In the genomic region with DNA sequence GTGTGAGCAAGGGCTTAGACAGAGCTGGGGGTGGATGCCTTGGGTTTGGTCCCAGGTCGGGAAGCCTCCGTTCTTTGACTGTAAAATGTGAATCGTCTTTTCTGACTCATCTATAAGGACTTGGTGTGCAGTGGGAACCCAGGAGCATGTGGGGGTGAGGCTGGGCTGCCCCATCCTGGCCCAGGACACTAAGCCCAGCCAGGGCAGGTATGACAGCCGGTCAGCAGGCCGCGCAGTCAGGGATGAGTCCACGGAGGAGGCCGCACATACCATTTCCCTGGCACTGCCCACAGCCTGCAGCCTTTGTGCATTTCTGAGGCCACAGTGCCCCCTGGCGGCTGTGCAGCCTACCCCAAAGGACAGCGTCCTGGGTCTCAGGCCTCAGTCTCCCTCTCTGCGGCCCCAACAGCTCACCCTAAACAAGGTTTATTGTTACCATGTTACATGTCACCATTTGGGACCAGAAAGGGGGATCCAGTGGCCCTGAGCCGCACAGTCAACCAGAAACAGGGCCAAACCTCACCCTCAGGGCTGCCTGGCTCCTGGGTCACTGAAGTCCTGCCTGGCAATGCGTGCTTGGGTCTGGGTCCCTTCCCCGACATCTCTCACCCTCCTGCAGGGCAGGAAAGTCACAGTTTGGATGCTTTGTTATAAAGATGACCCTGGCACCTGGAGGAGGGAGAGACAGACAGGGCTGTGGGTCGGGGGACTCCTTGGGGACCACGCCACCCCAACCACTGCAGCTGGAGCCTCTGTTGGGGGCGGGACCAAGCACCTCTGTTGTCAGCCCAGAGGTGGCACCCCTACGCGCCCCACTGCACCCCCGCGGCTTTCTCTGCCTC, we compare ENCODE assay signal across 1 cellular context.
TF ChIP-seq lines count a peak whose summit lies in the region.

No MANE protein-coding gene starts in this region.

TF ChIP-seq in HepG2, 621 proteins besides CTCF, POLR2A, EP300 and RAD21 (continued from another document and continues in another):
- TF ChIP-seq ZNF770 (CRISPR knock-in tag; IDR thresholded peaks at IDR 0.05) (peak; percentile 57; the same call in 1 of the 2 replicates), ZFAT (CRISPR knock-in tag; conservative IDR thresholded peaks at IDR 0.05) (no peak), ZNF816 (CRISPR knock-in tag; IDR thresholded peaks at IDR 0.05; ENCODE audit: borderline replicate concordance) (no peak), KMT2A (CRISPR knock-in tag; IDR thresholded peaks at IDR 0.05) (no peak), ZNF430 (CRISPR knock-in tag; IDR thresholded peaks at IDR 0.05) (no peak), XRCC5 (optimal IDR thresholded peaks at IDR 0.05; ENCODE audit: low read length) (no peak), ZNF709 (CRISPR knock-in tag; IDR thresholded peaks at IDR 0.05) (peak; percentile 41; the same call in 1 of the 2 replicates), ZNF556 (CRISPR knock-in tag; IDR thresholded peaks at IDR 0.05; ENCODE audit: borderline replicate concordance) (peak; percentile 78), ZNF160 (CRISPR knock-in tag; IDR thresholded peaks at IDR 0.05) (no peak), FOXJ3 (CRISPR knock-in tag; IDR thresholded peaks at IDR 0.05; ENCODE audit: borderline replicate concordance) (no peak), SPEN (CRISPR knock-in tag; IDR thresholded peaks at IDR 0.05; ENCODE audit: low read depth) (0 out of 2 replicates have a peak, but pooled peaks have one; percentile 52), TGIF2 (CRISPR knock-in tag; IDR thresholded peaks at IDR 0.05) (no peak), ARID4A (CRISPR knock-in tag; IDR thresholded peaks at IDR 0.05; ENCODE audit: borderline replicate concordance) (peak; percentile 67), ZNF761 (CRISPR knock-in tag; conservative IDR thresholded peaks at IDR 0.05) (no peak), YEATS2 (CRISPR knock-in tag; IDR thresholded peaks at IDR 0.05; ENCODE audit: borderline replicate concordance) (peak; percentile 32; the same call in 1 of the 2 replicates), ZMYM2 (CRISPR knock-in tag; IDR thresholded peaks at IDR 0.05) (no peak), NFKB2 (CRISPR knock-in tag; IDR thresholded peaks at IDR 0.05; ENCODE audit: borderline replicate concordance) (peak; percentile 37; the same call in 1 of the 2 replicates), IKZF1 (IDR thresholded peaks at IDR 0.05) (no peak), ZNF724P (CRISPR knock-in tag; IDR thresholded peaks at IDR 0.05; ENCODE audit: borderline replicate concordance) (no peak), MIER3 (CRISPR knock-in tag; IDR thresholded peaks at IDR 0.05; ENCODE audit: borderline replicate concordance) (0 out of 2 replicates have a peak, but pooled peaks have one; percentile 46), ZNF891 (CRISPR knock-in tag; IDR thresholded peaks at IDR 0.05) (peak; percentile 31; the same call in 1 of the 2 replicates), HMG20A (CRISPR knock-in tag; IDR thresholded peaks at IDR 0.05; ENCODE audit: borderline replicate concordance) (no peak), ZGPAT (CRISPR knock-in tag; IDR thresholded peaks at IDR 0.05) (peak; percentile 37; the same call in 1 of the 2 replicates), ZNF136 (CRISPR knock-in tag; IDR thresholded peaks at IDR 0.05; ENCODE audit: low read depth) (0 out of 2 replicates have a peak, but pooled peaks have one; percentile 20), HOXA3 (CRISPR knock-in tag; IDR thresholded peaks at IDR 0.05) (no peak), JUND (CRISPR knock-in tag; IDR thresholded peaks at IDR 0.05) (no peak), ZNF431 (CRISPR knock-in tag; IDR thresholded peaks at IDR 0.05; ENCODE audit: borderline replicate concordance, low read depth) (no peak), ZNF577 (CRISPR knock-in tag; IDR thresholded peaks at IDR 0.05; ENCODE audit: borderline replicate concordance, low read depth) (no peak), ETV6 (CRISPR knock-in tag; conservative IDR thresholded peaks at IDR 0.05) (no peak), ZNF598 (CRISPR knock-in tag; IDR thresholded peaks at IDR 0.05; ENCODE audit: borderline replicate concordance) (peak; percentile 23; the same call in 1 of the 2 replicates), ZNF574 (CRISPR knock-in tag; IDR thresholded peaks at IDR 0.05) (peak; percentile 15; the same call in 1 of the 2 replicates), PHF21A (CRISPR knock-in tag; IDR thresholded peaks at IDR 0.05) (no peak), ZNF510 (CRISPR knock-in tag; IDR thresholded peaks at IDR 0.05; ENCODE audit: low read depth) (no peak), MEIS1 (CRISPR knock-in tag; IDR thresholded peaks at IDR 0.05; ENCODE audit: borderline replicate concordance) (peak; percentile 65; the same call in 1 of the 2 replicates), THAP11 (CRISPR knock-in tag; IDR thresholded peaks at IDR 0.05) (peak; percentile 50; the same call in 1 of the 2 replicates), ZNF451 (CRISPR knock-in tag; IDR thresholded peaks at IDR 0.05) (peak; percentile 68; the same call in 1 of the 2 replicates), GZF1 (CRISPR knock-in tag; IDR thresholded peaks at IDR 0.05) (no peak), KAT2B (IDR thresholded peaks at IDR 0.05; ENCODE audit: borderline replicate concordance, low read depth, low read length) (no peak), HOXA5 (CRISPR knock-in tag; IDR thresholded peaks at IDR 0.05) (no peak), ZBTB8A (CRISPR knock-in tag; IDR thresholded peaks at IDR 0.05; ENCODE audit: borderline replicate concordance, low read depth) (no peak), ZSCAN22 (CRISPR knock-in tag; IDR thresholded peaks at IDR 0.05) (no peak), ZFX (CRISPR knock-in tag; IDR thresholded peaks at IDR 0.05; ENCODE audit: low read depth) (peak; percentile 88), ZNF691 (CRISPR knock-in tag; IDR thresholded peaks at IDR 0.05; ENCODE audit: borderline replicate concordance, low read depth) (no peak), KDM5B (CRISPR knock-in tag; IDR thresholded peaks at IDR 0.05; ENCODE audit: borderline replicate concordance) (no peak)
- TF ChIP-seq, protein P1, sequence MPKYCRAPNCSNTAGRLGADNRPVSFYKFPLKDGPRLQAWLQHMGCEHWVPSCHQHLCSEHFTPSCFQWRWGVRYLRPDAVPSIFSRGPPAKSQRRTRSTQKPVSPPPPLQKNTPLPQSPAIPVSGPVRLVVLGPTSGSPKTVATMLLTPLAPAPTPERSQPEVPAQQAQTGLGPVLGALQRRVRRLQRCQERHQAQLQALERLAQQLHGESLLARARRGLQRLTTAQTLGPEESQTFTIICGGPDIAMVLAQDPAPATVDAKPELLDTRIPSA (CRISPR knock-in tag; IDR thresholded peaks at IDR 0.05; ENCODE audit: borderline replicate concordance): no peak
- TF ChIP-seq, protein P2, sequence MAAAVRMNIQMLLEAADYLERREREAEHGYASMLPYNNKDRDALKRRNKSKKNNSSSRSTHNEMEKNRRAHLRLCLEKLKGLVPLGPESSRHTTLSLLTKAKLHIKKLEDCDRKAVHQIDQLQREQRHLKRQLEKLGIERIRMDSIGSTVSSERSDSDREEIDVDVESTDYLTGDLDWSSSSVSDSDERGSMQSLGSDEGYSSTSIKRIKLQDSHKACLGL (CRISPR knock-in tag; IDR thresholded peaks at IDR 0.05): no peak
- TF ChIP-seq, protein P3, sequence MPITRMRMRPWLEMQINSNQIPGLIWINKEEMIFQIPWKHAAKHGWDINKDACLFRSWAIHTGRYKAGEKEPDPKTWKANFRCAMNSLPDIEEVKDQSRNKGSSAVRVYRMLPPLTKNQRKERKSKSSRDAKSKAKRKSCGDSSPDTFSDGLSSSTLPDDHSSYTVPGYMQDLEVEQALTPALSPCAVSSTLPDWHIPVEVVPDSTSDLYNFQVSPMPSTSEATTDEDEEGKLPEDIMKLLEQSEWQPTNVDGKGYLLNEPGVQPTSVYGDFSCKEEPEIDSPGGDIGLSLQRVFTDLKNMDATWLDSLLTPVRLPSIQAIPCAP (CRISPR knock-in tag; IDR thresholded peaks at IDR 0.05; ENCODE audit: low read depth): no peak
- TF ChIP-seq, protein P4, sequence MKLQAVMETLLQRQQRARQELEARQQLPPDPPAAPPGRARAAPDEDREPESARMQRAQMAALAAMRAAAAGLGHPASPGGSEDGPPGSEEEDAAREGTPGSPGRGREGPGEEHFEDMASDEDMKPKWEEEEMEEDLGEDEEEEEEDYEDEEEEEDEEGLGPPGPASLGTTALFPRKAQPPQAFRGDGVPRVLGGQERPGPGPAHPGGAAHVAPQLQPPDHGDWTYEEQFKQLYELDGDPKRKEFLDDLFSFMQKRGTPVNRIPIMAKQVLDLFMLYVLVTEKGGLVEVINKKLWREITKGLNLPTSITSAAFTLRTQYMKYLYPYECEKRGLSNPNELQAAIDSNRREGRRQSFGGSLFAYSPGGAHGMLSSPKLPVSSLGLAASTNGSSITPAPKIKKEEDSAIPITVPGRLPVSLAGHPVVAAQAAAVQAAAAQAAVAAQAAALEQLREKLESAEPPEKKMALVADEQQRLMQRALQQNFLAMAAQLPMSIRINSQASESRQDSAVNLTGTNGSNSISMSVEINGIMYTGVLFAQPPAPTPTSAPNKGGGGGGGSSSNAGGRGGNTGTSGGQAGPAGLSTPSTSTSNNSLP (IDR thresholded peaks at IDR 0.05; ENCODE audit: low read depth, low read length): no peak
